ENCODE assay signal across 7 cellular contexts in the genomic region with DNA sequence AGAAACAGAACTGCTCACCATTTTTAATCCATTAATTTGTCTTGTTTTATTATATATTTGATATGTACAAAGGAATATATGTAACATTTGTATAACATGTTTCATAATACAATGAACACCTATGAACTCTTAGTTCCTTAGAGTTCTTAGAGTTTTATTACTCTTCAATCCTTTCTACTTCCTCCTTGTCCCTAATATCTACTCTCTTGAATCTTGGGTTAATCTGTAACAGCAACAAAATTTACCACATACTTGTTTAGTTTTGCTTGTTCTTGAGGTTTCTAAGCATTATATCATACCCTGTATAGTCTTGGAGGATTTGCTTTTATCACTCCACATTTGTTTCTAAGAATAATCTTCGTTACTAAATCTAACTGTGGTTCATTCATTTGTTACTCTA.
A peak's percentile ranks its signal among the peaks of the same experiment; 100 is the strongest.
DNase-seq lines count a peak whose midpoint lies in the region; ATAC-seq and TF ChIP-seq lines count a peak whose summit lies in the region.

No MANE protein-coding gene starts in this region.

- H3K27me3 ChIP-seq in GM23338 (ENCODE audit: insufficient read depth): no peaks in the 10 kb centered on the region

- ATAC-seq in GM18873 (IDR thresholded peaks at IDR 0.05; ENCODE audit: low FRiP score, unreplicated experiment) (peak; percentile 70), HG02943 (IDR thresholded peaks at IDR 0.05; ENCODE audit: low read depth, unreplicated experiment) (peak; percentile 73), GM23338 (no peak)
- ATAC-seq in central memory CD8-positive, alpha-beta T cell (replicated peaks; ENCODE audit: extremely low read depth, poor library complexity, severe bottlenecking): no peak

- no peaks in the 10 kb centered on the region for H3F3A ChIP-seq in GM23338 (replicated peaks; ENCODE audit: low read depth)

- H3K27ac Mint-ChIP-seq in central memory CD8-positive, alpha-beta T cell (ENCODE audit: low read depth): peak overlapping the region; percentile 97
- no peak overlapping the region for H3K27ac Mint-ChIP-seq in GM23338

- no peak overlapping the region for H3K4me3 ChIP-seq in GM23338

- no peak for TF ChIP-seq CTCF in GM23338 (conservative IDR thresholded peaks at IDR 0.05; ENCODE audit: low read depth in 2 of 2)

- no peak for DNase-seq in central memory CD8-positive, alpha-beta T cell (ENCODE audit: low spot score in 2 of 2)
- DNase-seq in renal cortical epithelial cell (ENCODE audit: low read depth) (peak; percentile 82), NCI-H774 (lab: John Stamatoyannopoulos, UW) (no peak), GM23338 (ENCODE audit: low spot score) (no peak), ureter (ENCODE audit: low spot score) (no peak)

- no peaks in the 10 kb centered on the region for H3K79me2 ChIP-seq in GM23338 (replicated peaks; ENCODE audit: insufficient read depth)

- H3K27ac ChIP-seq in GM23338 (ENCODE audit: low read depth): no peak overlapping the region

- H3K9me2 ChIP-seq in GM23338 (ENCODE audit: insufficient read depth): no peaks in the 10 kb centered on the region

- no peaks in the 10 kb centered on the region for H4K20me1 ChIP-seq in GM23338 (replicated peaks; ENCODE audit: insufficient read depth)

- H3K27me3 Mint-ChIP-seq in central memory CD8-positive, alpha-beta T cell: no peaks in the 10 kb centered on the region
- H3K27me3 Mint-ChIP-seq in GM23338 (ENCODE audit: insufficient read depth, low read depth, poor library complexity): peaks cover 1% of the 10 kb centered on the region

- no peak overlapping the region for H3K4me2 ChIP-seq in GM23338

- peaks cover 10% of the 10 kb centered on the region for H3K36me3 Mint-ChIP-seq in central memory CD8-positive, alpha-beta T cell (ENCODE audit: insufficient read depth)
- H3K36me3 Mint-ChIP-seq in GM23338 (ENCODE audit: low read depth): no peaks in the 10 kb centered on the region; the same call in 1 of the 3 replicates

- peaks cover 21% of the 10 kb centered on the region for H3K4me1 Mint-ChIP-seq in central memory CD8-positive, alpha-beta T cell
- H3K4me1 Mint-ChIP-seq in GM23338: no peaks in the 10 kb centered on the region

- no peaks in the 10 kb centered on the region for H3K36me3 ChIP-seq in GM23338 (ENCODE audit: insufficient read depth)

- no peaks in the 10 kb centered on the region for H3K4me1 ChIP-seq in GM23338 (ENCODE audit: insufficient read depth)

- peak overlapping the region; percentile 77 for H3K4me3 Mint-ChIP-seq in central memory CD8-positive, alpha-beta T cell
- H3K4me3 Mint-ChIP-seq in GM23338: no peak overlapping the region

- H3K9me3 Mint-ChIP-seq in central memory CD8-positive, alpha-beta T cell: no peaks in the 10 kb centered on the region
- no peaks in the 10 kb centered on the region for H3K9me3 Mint-ChIP-seq in GM23338

- H2AFZ ChIP-seq in GM23338: no peak overlapping the region

TF ChIP-seq in GM23338, 12 proteins besides CTCF, POLR2A, EP300 and RAD21 (continues in another document):
- TF ChIP-seq NANOG (IDR thresholded peaks at IDR 0.05; ENCODE audit: borderline replicate concordance) (no peak), POLR2AphosphoS5 (IDR thresholded peaks at IDR 0.05; ENCODE audit: low read depth) (no peak), STAT1 (IDR thresholded peaks at IDR 0.05; ENCODE audit: unreplicated experiment) (no peak), ETS1 (IDR thresholded peaks at IDR 0.05) (no peak), ZNF462 (CRISPR knock-in tag; IDR thresholded peaks at IDR 0.05) (no peak), JUNB (IDR thresholded peaks at IDR 0.05; ENCODE audit: unreplicated experiment) (no peak), ZNF114 (CRISPR knock-in tag; IDR thresholded peaks at IDR 0.05) (no peak)
- TF ChIP-seq, protein P1, sequence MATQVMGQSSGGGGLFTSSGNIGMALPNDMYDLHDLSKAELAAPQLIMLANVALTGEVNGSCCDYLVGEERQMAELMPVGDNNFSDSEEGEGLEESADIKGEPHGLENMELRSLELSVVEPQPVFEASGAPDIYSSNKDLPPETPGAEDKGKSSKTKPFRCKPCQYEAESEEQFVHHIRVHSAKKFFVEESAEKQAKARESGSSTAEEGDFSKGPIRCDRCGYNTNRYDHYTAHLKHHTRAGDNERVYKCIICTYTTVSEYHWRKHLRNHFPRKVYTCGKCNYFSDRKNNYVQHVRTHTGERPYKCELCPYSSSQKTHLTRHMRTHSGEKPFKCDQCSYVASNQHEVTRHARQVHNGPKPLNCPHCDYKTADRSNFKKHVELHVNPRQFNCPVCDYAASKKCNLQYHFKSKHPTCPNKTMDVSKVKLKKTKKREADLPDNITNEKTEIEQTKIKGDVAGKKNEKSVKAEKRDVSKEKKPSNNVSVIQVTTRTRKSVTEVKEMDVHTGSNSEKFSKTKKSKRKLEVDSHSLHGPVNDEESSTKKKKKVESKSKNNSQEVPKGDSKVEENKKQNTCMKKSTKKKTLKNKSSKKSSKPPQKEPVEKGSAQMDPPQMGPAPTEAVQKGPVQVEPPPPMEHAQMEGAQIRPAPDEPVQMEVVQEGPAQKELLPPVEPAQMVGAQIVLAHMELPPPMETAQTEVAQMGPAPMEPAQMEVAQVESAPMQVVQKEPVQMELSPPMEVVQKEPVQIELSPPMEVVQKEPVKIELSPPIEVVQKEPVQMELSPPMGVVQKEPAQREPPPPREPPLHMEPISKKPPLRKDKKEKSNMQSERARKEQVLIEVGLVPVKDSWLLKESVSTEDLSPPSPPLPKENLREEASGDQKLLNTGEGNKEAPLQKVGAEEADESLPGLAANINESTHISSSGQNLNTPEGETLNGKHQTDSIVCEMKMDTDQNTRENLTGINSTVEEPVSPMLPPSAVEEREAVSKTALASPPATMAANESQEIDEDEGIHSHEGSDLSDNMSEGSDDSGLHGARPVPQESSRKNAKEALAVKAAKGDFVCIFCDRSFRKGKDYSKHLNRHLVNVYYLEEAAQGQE (IDR thresholded peaks at IDR 0.05; ENCODE audit: unreplicated experiment): no peak

Comparison
In these comparisons a context has a peak if more than half of its experiments do, and no peak if none do; other contexts are left out.
1. ATAC-seq: peak in GM18873 (single experiment) and HG02943 (single experiment); none in central memory CD8-positive, alpha-beta T cell (single experiment) and GM23338 (single experiment).